Comparison of ENCODE assay signal across 10 cellular contexts in the genomic region with DNA sequence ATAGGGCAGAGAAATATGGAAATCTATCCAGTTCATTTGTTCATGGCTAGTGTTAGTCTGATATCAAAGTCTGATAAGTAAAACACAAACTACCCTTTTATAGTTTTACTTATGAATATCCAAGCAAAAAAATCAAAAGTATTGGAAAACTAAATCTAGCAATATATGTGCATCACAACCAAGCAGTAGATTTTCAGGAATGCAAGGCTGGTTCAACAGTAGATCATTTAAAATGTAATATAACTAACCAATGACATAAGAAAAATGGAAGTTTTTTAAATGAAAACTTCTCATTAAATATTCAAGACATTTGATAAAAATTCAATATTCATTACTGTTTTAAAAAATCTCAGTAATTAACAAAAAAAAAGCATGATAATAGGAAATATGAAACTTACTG. TPM values are rescaled to one million over a fixed set of nuclear protein-coding genes. Genes with fewer than 3 reads are reported as not detected.
"Had no signal": no experiment of that assay in that cellular context is flagged by ENCODE, and none has a peak within 500 bp of the region (broad histone marks: within the 10 kb centered on the region; RNA-seq: fewer than 3 reads in every experiment).

No MANE protein-coding gene starts in this region.

- H3K4me1 ChIP-seq: HAP-1 had no signal

- H3K27ac Mint-ChIP-seq: IgD-negative memory B cell had no signal

- H3K9me3 ChIP-seq: HAP-1 had no signal

- H3K36me3 ChIP-seq: HAP-1 had no signal

- DNase-seq: GOT3, H7, KG1 had no signal

- H3K4me1 Mint-ChIP-seq: IgD-negative memory B cell had no signal

- ATAC-seq: HCT116, HepG2 had no signal

- H3K27ac ChIP-seq: HL-60 had no signal

- H3K36me3 Mint-ChIP-seq: IgD-negative memory B cell had no signal

- H3K4me3 ChIP-seq: HAP-1 had no signal

RNA-seq across cellular contexts. Expression of a gene that starts 12.8 kb away (rescaled TPM):
- total RNA-seq: H4, H7, HepG2, HT1080 had no signal

RNA-seq across cellular contexts. Expression of a gene that starts 59.8 kb away (rescaled TPM):
- total RNA-seq: H4, HT1080 had no signal
